16 cellular contexts compared by ENCODE assay signal in genomic region chr4:128803783-128804182, GRCh38. TPM values are rescaled to one million over a fixed set of nuclear protein-coding genes. Genes with fewer than 3 reads are reported as not detected.
DNase-seq lines count a peak whose midpoint lies in the region; ATAC-seq and TF ChIP-seq lines count a peak whose summit lies in the region.
"Had no signal": no experiment of that assay in that cellular context is flagged by ENCODE, and none has a peak within 500 bp of the region (broad histone marks: within the 10 kb centered on the region; RNA-seq: fewer than 3 reads in every experiment).

No MANE protein-coding gene starts in this region.

- no peaks in the 10 kb centered on the region for H4K20me1 ChIP-seq in Karpas-422 (ENCODE audit: insufficient read depth, low read depth, low read length)
- H4K20me1 ChIP-seq: BLaER1 had no signal

- no peaks in the 10 kb centered on the region for H3K9me3 Mint-ChIP-seq in CD4-positive, alpha-beta T cell
- no peaks in the 10 kb centered on the region for H3K9me3 Mint-ChIP-seq in HFFc6
- H3K9me3 Mint-ChIP-seq: activated naive CD4-positive, alpha-beta T cell treated with anti-CD3 and anti-CD28 coated beads, Interleukin-2, amount 50 U/mL, for 72 hours; natural killer cell had no signal

- peaks cover 11% of the 10 kb centered on the region for H3K4me1 ChIP-seq in Karpas-422 (ENCODE audit: low read length)
- H3K4me1 ChIP-seq in left lung, result no peaks in the 10 kb centered on the region
- H3K4me1 ChIP-seq: BLaER1 had no signal

- POLR2A ChIA-PET in CD4-positive, alpha-beta T cell (lab: Charles Lee), result no interaction called here

- no peaks in the 10 kb centered on the region for H3K79me2 ChIP-seq in Karpas-422 (ENCODE audit: low read length)

- H3K4me1 Mint-ChIP-seq in CD4-positive, alpha-beta T cell (ENCODE audit: low read depth), result no peaks in the 10 kb centered on the region
- H3K4me1 Mint-ChIP-seq in HFFc6 (ENCODE audit: low read depth), result peaks cover 2% of the 10 kb centered on the region
- H3K4me1 Mint-ChIP-seq: natural killer cell had no signal

- 0 out of 2 replicates have a peak overlapping the region, but pooled peaks have one; percentile 0 for H3K4me3 ChIP-seq in Karpas-422 (ENCODE audit: low read length)
- H3K4me3 ChIP-seq in left lung, result no peak overlapping the region
- no peak overlapping the region for H3K4me3 ChIP-seq in MG63
- H3K4me3 ChIP-seq: BLaER1, sigmoid colon had no signal

- peak overlapping the region; percentile 38 for H3K27ac ChIP-seq in CD4-positive, alpha-beta T cell (ENCODE audit: low read depth, low read length)
- H3K27ac ChIP-seq in Karpas-422 (ENCODE audit: low read length) (no peak overlapping the region), left lung (no peak overlapping the region)
- H3K27ac ChIP-seq: BLaER1, sigmoid colon had no signal

- H3K27me3 Mint-ChIP-seq in CD4-positive, alpha-beta T cell, result no peaks in the 10 kb centered on the region
- peaks cover 6% of the 10 kb centered on the region; the same call in 1 of the 2 replicates for H3K27me3 Mint-ChIP-seq in HFFc6 (ENCODE audit: insufficient read depth)

- CTCF ChIA-PET in CD4-positive, alpha-beta T cell (lab: Charles Lee), result no interaction called here

- H3K9ac ChIP-seq in Karpas-422 (ENCODE audit: low read length), result peak overlapping the region; percentile 11
- H3K9ac ChIP-seq: BLaER1 had no signal

- H3K27ac Mint-ChIP-seq in CD4-positive, alpha-beta T cell, result no peak overlapping the region
- H3K27ac Mint-ChIP-seq in HFFc6, result no peak overlapping the region
- H3K27ac Mint-ChIP-seq: activated naive CD4-positive, alpha-beta T cell treated with anti-CD3 and anti-CD28 coated beads, Interleukin-2, amount 50 U/mL, for 72 hours; natural killer cell had no signal

- no peak for ATAC-seq in CD4-positive, alpha-beta T cell (ENCODE audit: poor library complexity)
- peak; percentile 42 for ATAC-seq in GM18870 (IDR thresholded peaks at IDR 0.05; ENCODE audit: unreplicated experiment)
- ATAC-seq in left lung, result peak; percentile 21

- no peaks in the 10 kb centered on the region for H3K9me3 ChIP-seq in CD4-positive, alpha-beta T cell (ENCODE audit: control insufficient read depth, low read length)
- H3K9me3 ChIP-seq in Karpas-422 (ENCODE audit: low read length), result no peaks in the 10 kb centered on the region
- H3K9me3 ChIP-seq in left lung, result no peaks in the 10 kb centered on the region
- H3K9me3 ChIP-seq in MG63, result no peaks in the 10 kb centered on the region
- H3K9me3 ChIP-seq: BLaER1, sigmoid colon had no signal

- intact Hi-C loops in CD4-positive, alpha-beta T cell (cut with DNase I, micrococcal nuclease), result loop anchor here in 1 of 2 experiments (10.0 kb wide), 1 partner anchor 229 kb away; no protein-coding TSS in a partner anchor
- intact Hi-C loops in left lung (cut with DNase I), result no loop called here

- peak overlapping the region; percentile 3 for H2AFZ ChIP-seq in Karpas-422 (ENCODE audit: low read length)

- H3K36me3 Mint-ChIP-seq in CD4-positive, alpha-beta T cell (ENCODE audit: low read depth), result no peaks in the 10 kb centered on the region
- no peaks in the 10 kb centered on the region for H3K36me3 Mint-ChIP-seq in HFFc6 (ENCODE audit: low read depth)
- H3K36me3 Mint-ChIP-seq: activated naive CD4-positive, alpha-beta T cell treated with anti-CD3 and anti-CD28 coated beads, Interleukin-2, amount 50 U/mL, for 72 hours; natural killer cell had no signal

- H3K36me3 ChIP-seq in Karpas-422 (ENCODE audit: insufficient read depth, low read length) (no peaks in the 10 kb centered on the region), left lung (no peaks in the 10 kb centered on the region), MG63 (no peaks in the 10 kb centered on the region)
- H3K36me3 ChIP-seq: BLaER1, sigmoid colon had no signal

- TF ChIP-seq CTCF in CD4-positive, alpha-beta T cell (IDR thresholded peaks at IDR 0.05), result no peak
- TF ChIP-seq CTCF in left lung (IDR thresholded peaks at IDR 0.05) (no peak), HFFc6 (IDR thresholded peaks at IDR 0.05) (no peak)

- H3K9me2 ChIP-seq in Karpas-422 (replicated peaks; ENCODE audit: insufficient read depth, low read length), result no peaks in the 10 kb centered on the region

- DNase-seq in CD4-positive, alpha-beta T cell, result peak in 1 of 10 experiments; percentile 25
- no peak for DNase-seq in Karpas-422
- DNase-seq in left lung, result no peak
- DNase-seq in kidney glomerular epithelial cell (lab: John Stamatoyannopoulos, UW), result no peak
- DNase-seq in AG08396 (ENCODE audit: low spot score), result no peak
- DNase-seq in MG63, result no peak
- no peak for DNase-seq in HFFc6
- DNase-seq: HCEC 1CT, islet precursor cell, MV-4-11, natural killer cell, SHP77, sigmoid colon had no signal

- no peak overlapping the region for H3K4me3 Mint-ChIP-seq in CD4-positive, alpha-beta T cell
- H3K4me3 Mint-ChIP-seq in HFFc6, result no peak overlapping the region
- H3K4me3 Mint-ChIP-seq: natural killer cell had no signal

- H3K4me2 ChIP-seq in Karpas-422 (ENCODE audit: low read depth, low read length, poor library complexity, severe bottlenecking), result peak overlapping the region; percentile 44
- H3K4me2 ChIP-seq: BLaER1 had no signal

- no peaks in the 10 kb centered on the region for H3K27me3 ChIP-seq in CD4-positive, alpha-beta T cell (ENCODE audit: control insufficient read depth, insufficient read depth, low read length)
- H3K27me3 ChIP-seq in Karpas-422 (ENCODE audit: low read length) (no peaks in the 10 kb centered on the region), left lung (no peaks in the 10 kb centered on the region), MG63 (no peaks in the 10 kb centered on the region)
- H3K27me3 ChIP-seq: BLaER1, sigmoid colon had no signal

RNA-seq across cellular contexts. Expression of gene JADE1, which starts 5.7 kb away (rescaled TPM):
- total RNA-seq in CD4-positive, alpha-beta T cell, result 10 to 100 TPM; 57.1 to 58.4 TPM
- total RNA-seq in Karpas-422 (2014; rRNA removed; shearing (Covaris generic); ENCODE audit: low replicate concordance), result 31.5 and 43.0 TPM in 2 replicates
- total RNA-seq in left lung, result 10 to 100 TPM; 28.5 to 29.5 TPM
- total RNA-seq in MG63 (2014; rRNA removed; shearing (Covaris generic); ENCODE audit: low replicate concordance), result 15.5 and 16.4 TPM in 2 replicates
- total RNA-seq in HFFc6 (2021; fragmentation: NEBNext Ultra II Directional; extraction: Animal tissue kit (Norgen Biotek cat#: 25700)), result 10 to 100 TPM; 23.2 to 32.4 (median 26.6) TPM
